Comparison of ENCODE assay signal across 8 cellular contexts in genomic region chr4:112523764-112524505, GRCh38. TPM values are rescaled to one million over a fixed set of nuclear protein-coding genes. Genes with fewer than 3 reads are reported as not detected.
DNase-seq lines count a peak whose midpoint lies in the region; ATAC-seq and TF ChIP-seq lines count a peak whose summit lies in the region.

No MANE protein-coding gene starts in this region.

- peak; percentile 70 for ATAC-seq in left ventricle myocardium superior

- peaks cover 0 to 2% (median 0%) of the 10 kb centered on the region in 3 donors for H3K9me3 ChIP-seq in skeletal muscle tissue (ENCODE audit: control insufficient read depth in 3 of 3, low read length in 3 of 3)

- peak; percentile 58 for TF ChIP-seq CTCF in GM20000 (IDR thresholded peaks at IDR 0.05; ENCODE audit: extremely low read depth, missing control alignments)

- peak overlapping the region; percentile 18 to 56 (median 54) for H3K4me3 ChIP-seq in skeletal muscle tissue (ENCODE audit: low read length in 3 of 3)

- H3K9ac ChIP-seq in skeletal muscle tissue (ENCODE audit: low read depth in 1 of 3, low read length in 3 of 3): no peak overlapping the region

- H3K27ac ChIP-seq in skeletal muscle tissue (ENCODE audit: low read depth, low read length): no peak overlapping the region

- DNase-seq in COLO668 (lab: John Stamatoyannopoulos, UW; ENCODE audit: unreplicated experiment): peak; percentile 84
- peak; percentile 88 for DNase-seq in GM20000 (ENCODE audit: low spot score)
- DNase-seq in HK-2 (ENCODE audit: unreplicated experiment): peak; percentile 79
- DNase-seq in RPMI8226: peak; percentile 90
- peak; percentile 69 for DNase-seq in activated gamma-delta T cell treated with Interleukin-2 at 50 U/mL for 16 hours
- peak; percentile 75 for DNase-seq in left ventricle myocardium superior
- no peak for DNase-seq in AG08396 (ENCODE audit: low spot score)

- peaks cover 47 to 58% (median 55%) of the 10 kb centered on the region in 3 donors for H3K27me3 ChIP-seq in skeletal muscle tissue (ENCODE audit: control insufficient read depth in 3 of 3, insufficient read depth in 3 of 3, low read length in 3 of 3)

- no peaks in the 10 kb centered on the region for H3K36me3 ChIP-seq in skeletal muscle tissue (ENCODE audit: control insufficient read depth in 3 of 3, insufficient read depth in 3 of 3, low read length in 3 of 3)

- intact Hi-C loops in left ventricle myocardium superior (cut with micrococcal nuclease): no loop called here

- peaks cover 4 to 15% (median 9%) of the 10 kb centered on the region in 3 donors for H3K4me1 ChIP-seq in skeletal muscle tissue (ENCODE audit: control insufficient read depth in 3 of 3, insufficient read depth in 3 of 3, low read length in 3 of 3)

RNA-seq across cellular contexts. Expression of gene NEUROG2, which starts 8.0 kb away (rescaled TPM):
- total RNA-seq in left ventricle myocardium superior: not detected
- not detected for total RNA-seq in skeletal muscle tissue
